1 cellular context compared by ENCODE assay signal in genomic region chr2:197426723-197427122, GRCh38.
TF ChIP-seq lines count a peak whose summit lies in the region.

No MANE protein-coding gene starts in this region.

TF ChIP-seq in GM12878, 131 proteins besides CTCF, POLR2A, EP300 and RAD21:
- no peak for TF ChIP-seq MTA3 (IDR thresholded peaks at IDR 0.05; ENCODE audit: borderline replicate concordance, low read length)
- no peak for TF ChIP-seq ZBED1 (IDR thresholded peaks at IDR 0.05; ENCODE audit: borderline replicate concordance)
TF ChIP-seq in GM12878: peak in this region for 0.
